15 cellular contexts compared by ENCODE assay signal in genomic region chr2:73870084-73870483, GRCh38. TPM values are rescaled to one million over a fixed set of nuclear protein-coding genes. Genes with fewer than 3 reads are reported as not detected.
DNase-seq lines count a peak whose midpoint lies in the region; ATAC-seq and TF ChIP-seq lines count a peak whose summit lies in the region.
"Had no signal": no experiment of that assay in that cellular context is flagged by ENCODE, and none has a peak within 500 bp of the region (broad histone marks: within the 10 kb centered on the region; RNA-seq: fewer than 3 reads in every experiment).

No MANE protein-coding gene starts in this region.

- H3K36me3 Mint-ChIP-seq in WTC11: peaks cover 12% of the 10 kb centered on the region

- whole genome bisulfite sequencing in ovary, 3 donors: 14 to 16% (median 14%) methylated on average over 4 of the region's 4 CpGs

- TF ChIP-seq CTCF in AG10803 (conservative IDR thresholded peaks at IDR 0.05; ENCODE audit: low read length) (no peak), ovary (IDR thresholded peaks at IDR 0.05) (no peak), WTC11 (IDR thresholded peaks at IDR 0.05) (no peak), BE2C (IDR thresholded peaks at IDR 0.05; ENCODE audit: low read depth, low read length) (no peak)

- H3K9me3 ChIP-seq in ovary: no peaks in the 10 kb centered on the region
- H3K9me3 ChIP-seq in BE2C: no peaks in the 10 kb centered on the region

- H3K4me1 ChIP-seq in ovary (ENCODE audit: insufficient read depth): no peaks in the 10 kb centered on the region
- no peaks in the 10 kb centered on the region for H3K4me1 ChIP-seq in BE2C

- H3K4me3 Mint-ChIP-seq in WTC11: no peak overlapping the region
- H3K4me3 Mint-ChIP-seq: CD4-positive, CD25-positive, alpha-beta regulatory T cell; stimulated activated memory B cell treated with anti-CD40 and anti-IgM and Interleukin-4, amounts not matched to agents 10 μg/mL and 1 μg/mL and 100 μg/mL, for 72 hours had no signal

- H3K27ac ChIP-seq in ovary: no peak overlapping the region
- H3K27ac ChIP-seq: skin epidermis had no signal

- POLR2A ChIA-PET in WTC11 (lab: Charles Lee): no interaction called here

- no peak for TF ChIP-seq POLR2A in ovary (IDR thresholded peaks at IDR 0.05)

- H3K27me3 ChIP-seq in ovary: no peaks in the 10 kb centered on the region
- H3K27me3 ChIP-seq in BE2C: no peaks in the 10 kb centered on the region

- H3K9me3 Mint-ChIP-seq in WTC11: no peaks in the 10 kb centered on the region
- H3K9me3 Mint-ChIP-seq: CD4-positive, CD25-positive, alpha-beta regulatory T cell; stimulated activated memory B cell treated with anti-CD40 and anti-IgM and Interleukin-4, amounts not matched to agents 10 μg/mL and 1 μg/mL and 100 μg/mL, for 72 hours had no signal

- intact Hi-C loops in ovary (cut with DNase I): no loop called here

- H3K4me3 ChIP-seq in AG10803 (ENCODE audit: low read length) (no peak overlapping the region), ovary (no peak overlapping the region), BE2C (ENCODE audit: low read depth, low read length) (no peak overlapping the region)
- H3K4me3 ChIP-seq: skin epidermis had no signal

- H3K36me3 ChIP-seq in ovary (no peaks in the 10 kb centered on the region), BE2C (no peaks in the 10 kb centered on the region)

- CTCF ChIA-PET in WTC11 (lab: Charles Lee): no interaction called here

- ATAC-seq in GM18861 (IDR thresholded peaks at IDR 0.05; ENCODE audit: unreplicated experiment): no peak
- ATAC-seq in WTC11: no peak
- ATAC-seq: stimulated activated memory B cell treated with anti-CD40 and anti-IgM and Interleukin-4, amounts not matched to agents 10 μg/mL and 1 μg/mL and 100 μg/mL, for 72 hours had no signal

- no peaks in the 10 kb centered on the region for H3K4me1 Mint-ChIP-seq in WTC11
- H3K4me1 Mint-ChIP-seq: stimulated activated memory B cell treated with anti-CD40 and anti-IgM and Interleukin-4, amounts not matched to agents 10 μg/mL and 1 μg/mL and 100 μg/mL, for 72 hours had no signal

- H3K27ac Mint-ChIP-seq in WTC11: no peak overlapping the region
- H3K27ac Mint-ChIP-seq: CD4-positive, CD25-positive, alpha-beta regulatory T cell; stimulated activated memory B cell treated with anti-CD40 and anti-IgM and Interleukin-4, amounts not matched to agents 10 μg/mL and 1 μg/mL and 100 μg/mL, for 72 hours had no signal

- peak; percentile 80 for DNase-seq in AG10803 (ENCODE audit: low read depth)
- DNase-seq in amniotic epithelial cell (ENCODE audit: low read depth): peak; percentile 31
- peak; percentile 91 for DNase-seq in fibroblast of the conjunctiva (ENCODE audit: low read depth)
- DNase-seq in ovary: peak; percentile 60 to 66 (median 62)
- no peak for DNase-seq in HUDEP-2 (lab: John Stamatoyannopoulos, UW; ENCODE audit: unreplicated experiment in 76 of 76)
- no peak for DNase-seq in WTC11 (ENCODE audit: low spot score)
- DNase-seq in BE2C: no peak
- DNase-seq: activated CD8-positive, alpha-beta memory T cell treated with anti-CD3 and anti-CD28 coated beads, Interleukin-2, amount 50 U/mL, for 48 hours; CD4-positive, CD25-positive, alpha-beta regulatory T cell; cortex of kidney; islet precursor cell had no signal

- no peaks in the 10 kb centered on the region for H3K27me3 Mint-ChIP-seq in WTC11 (ENCODE audit: low read depth)
- H3K27me3 Mint-ChIP-seq: CD4-positive, CD25-positive, alpha-beta regulatory T cell; stimulated activated memory B cell treated with anti-CD40 and anti-IgM and Interleukin-4, amounts not matched to agents 10 μg/mL and 1 μg/mL and 100 μg/mL, for 72 hours had no signal

- no peak for TF ChIP-seq EP300 in ovary (IDR thresholded peaks at IDR 0.05)

TF ChIP-seq in WTC11, 78 proteins besides CTCF, POLR2A, EP300 and RAD21:
- TF ChIP-seq GRHL2 (CRISPR knock-in tag; IDR thresholded peaks at IDR 0.05; ENCODE audit: insufficient replicate concordance, severe bottlenecking) (no peak), CBFB (CRISPR knock-in tag; IDR thresholded peaks at IDR 0.05; ENCODE audit: low read depth) (no peak), MLX (CRISPR knock-in tag; IDR thresholded peaks at IDR 0.05) (no peak)

RNA-seq across cellular contexts. Expression of gene ACTG2, which starts 22.7 kb away (rescaled TPM):
- 100 to 1,000 TPM in 1 of 7 donors, 10 to 100 TPM in 4, 1 to 10 TPM in 2; 3.8 to 558 (median 42.6) TPM for total RNA-seq in ovary
- polyA plus RNA-seq in ovary: 100 to 1,000 TPM in 1 of 2 donors, 10 to 100 TPM in 1; 66.5 to 478 TPM
- 1.4 to 2.7 TPM (median 1.8 TPM) in 3 replicates for total RNA-seq in WTC11 (2021)
- polyA plus RNA-seq in BE2C (2012; ENCODE audit: insufficient read depth, insufficient read length, low read depth): 0.60 TPM
- total RNA-seq: T-helper 1 cell treated with Interleukin-12 subunit alpha and Interleukin-12 subunit beta and Interleukin-4 antibody, amounts not matched to agents 30 ng/mL and 1 ng/mL, for 36 hours had no signal

RNA-seq across cellular contexts. Expression of gene STAMBP, which starts 41.3 kb away (rescaled TPM):
- total RNA-seq in ovary: 10 to 100 TPM; 17.0 to 34.2 (median 28.1) TPM
- 10 to 100 TPM; 24.7 to 67.9 TPM for polyA plus RNA-seq in ovary
- total RNA-seq in WTC11 (2021): 34.4 to 40.9 TPM (median 35.2 TPM) in 3 replicates
- polyA plus RNA-seq in BE2C (2012; ENCODE audit: insufficient read depth, insufficient read length, low read depth): 29.7 TPM

RNA-seq across cellular contexts. Expression of gene DGUOK, which starts 56.6 kb away (rescaled TPM):
- total RNA-seq in ovary (10 to 100 TPM; 45.8 to 66.2 (median 52.4) TPM), WTC11 (2021) (105 to 106 TPM (median 106 TPM) in 3 replicates)
- polyA plus RNA-seq in ovary: 10 to 100 TPM; 70.7 to 84.1 TPM
- 122 TPM for polyA plus RNA-seq in BE2C (2012; ENCODE audit: insufficient read depth, insufficient read length, low read depth)

Comparison
In these comparisons a context has a peak if more than half of its experiments do, and no peak if none do; other contexts are left out.
1. DNase-seq: peak in AG10803 (single experiment), amniotic epithelial cell (single experiment), fibroblast of the conjunctiva (single experiment) and ovary (5 of 5); none in HUDEP-2 (0 of 76), WTC11 (single experiment) and BE2C (single experiment).